Comparison of ENCODE assay signal across 9 cellular contexts in the genomic region with DNA sequence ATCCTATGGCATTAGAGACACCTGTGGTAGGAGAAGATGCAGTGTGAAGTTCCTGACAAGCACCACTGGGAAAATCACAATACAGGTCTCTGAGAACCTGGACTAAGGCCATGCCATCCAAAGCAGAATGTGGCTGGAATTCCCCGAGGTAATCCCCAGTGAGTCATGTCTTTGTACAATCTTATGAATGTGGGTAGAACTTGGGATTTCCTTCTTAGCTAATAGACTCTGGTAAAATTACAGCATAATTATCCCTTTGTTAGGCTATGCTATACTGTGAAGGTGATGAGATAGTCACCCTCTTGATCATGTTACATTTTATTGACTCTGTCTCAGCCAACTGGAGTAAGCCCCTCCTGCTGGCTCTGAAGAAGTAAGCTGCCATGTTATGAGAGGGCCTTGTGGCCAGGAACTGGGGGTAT.
A peak's percentile ranks its signal among the peaks of the same experiment; 100 is the strongest.
DNase-seq lines count a peak whose midpoint lies in the region; ATAC-seq and TF ChIP-seq lines count a peak whose summit lies in the region.
"Had no signal": no experiment of that assay in that cellular context is flagged by ENCODE, and none has a peak within 500 bp of the region (broad histone marks: within the 10 kb centered on the region; RNA-seq: fewer than 3 reads in every experiment).

No MANE protein-coding gene starts in this region.

- ATAC-seq in GM19467 (IDR thresholded peaks at IDR 0.05; ENCODE audit: unreplicated experiment), result peak; percentile 49
- ATAC-seq in HG02840 (IDR thresholded peaks at IDR 0.05; ENCODE audit: low FRiP score, unreplicated experiment), result no peak
- ATAC-seq: naive thymus-derived CD8-positive, alpha-beta T cell had no signal

- peak; percentile 36 for TF ChIP-seq CTCF in epithelial cell of esophagus (IDR thresholded peaks at IDR 0.05; ENCODE audit: insufficient read depth, low read depth, low read length, missing control alignments)

- DNase-seq in ELF-1 (ENCODE audit: low read depth, low spot score), result peak; percentile 8
- DNase-seq in HS-5 (ENCODE audit: low read depth), result peak; percentile 15
- DNase-seq in epithelial cell of esophagus (ENCODE audit: low read depth), result peak; percentile 98
- no peak for DNase-seq in activated CD4-positive, CD25-positive, alpha-beta regulatory T cell treated with anti-CD3 and anti-CD28 coated beads, Interleukin-2, amount 50 U/mL, for 72 hours
- DNase-seq in NCI-H524 treated with DMSO at 0.1 percent for 48 hours (lab: John Stamatoyannopoulos, UW), result no peak
- no peak for DNase-seq in effector memory CD4-positive, alpha-beta T cell
- DNase-seq: naive thymus-derived CD8-positive, alpha-beta T cell had no signal

- no peaks in the 10 kb centered on the region for H3K9me3 ChIP-seq in effector memory CD4-positive, alpha-beta T cell (ENCODE audit: control insufficient read depth, low read length)

- H3K27ac ChIP-seq in effector memory CD4-positive, alpha-beta T cell (ENCODE audit: insufficient read depth, low read length, poor library complexity, severe bottlenecking), result no peak overlapping the region

- no peaks in the 10 kb centered on the region for H3K4me1 ChIP-seq in effector memory CD4-positive, alpha-beta T cell (ENCODE audit: control insufficient read depth, insufficient read depth, low read length, poor library complexity, severe bottlenecking)

- H3K4me3 ChIP-seq in epithelial cell of esophagus (ENCODE audit: low read length), result no peak overlapping the region
- H3K4me3 ChIP-seq in effector memory CD4-positive, alpha-beta T cell (ENCODE audit: insufficient read depth, low read depth, low read length, poor library complexity, severe bottlenecking), result no peak overlapping the region

- no peaks in the 10 kb centered on the region for H3K27me3 ChIP-seq in effector memory CD4-positive, alpha-beta T cell (replicated peaks; ENCODE audit: control insufficient read depth, insufficient read depth, low read length, poor library complexity, severe bottlenecking)

- no peaks in the 10 kb centered on the region for H3K36me3 ChIP-seq in effector memory CD4-positive, alpha-beta T cell (ENCODE audit: control insufficient read depth, insufficient read depth, low read length)

Comparison
In these comparisons a context has a peak if more than half of its experiments do, and no peak if none do; other contexts are left out.
1. DNase-seq: peak in ELF-1 (single experiment), HS-5 (single experiment) and epithelial cell of esophagus (single experiment); none in activated CD4-positive, CD25-positive, alpha-beta regulatory T cell treated with anti-CD3 and anti-CD28 coated beads, Interleukin-2, amount 50 U/mL, for 72 hours (single experiment), NCI-H524 treated with DMSO at 0.1 percent for 48 hours (single experiment) and effector memory CD4-positive, alpha-beta T cell (0 of 3).